Comparison of ENCODE assay signal across 8 cellular contexts in genomic region chr4:121370729-121371325, GRCh38. TPM values are rescaled to one million over a fixed set of nuclear protein-coding genes. Genes with fewer than 3 reads are reported as not detected.
DNase-seq lines count a peak whose midpoint lies in the region; ATAC-seq lines count a peak whose summit lies in the region.

No MANE protein-coding gene starts in this region.

- H3K9me3 ChIP-seq in CD4-positive, CD25-positive, alpha-beta regulatory T cell (ENCODE audit: control insufficient read depth in 2 of 2, low read length in 2 of 2), result no peaks in the 10 kb centered on the region
- no peaks in the 10 kb centered on the region for H3K9me3 ChIP-seq in T-helper 17 cell (ENCODE audit: control insufficient read depth, low read length, poor library complexity, severe bottlenecking)

- no peak overlapping the region for H3K4me3 ChIP-seq in CD4-positive, CD25-positive, alpha-beta regulatory T cell (ENCODE audit: low read depth, low read length)

- no peak for ATAC-seq in CD4-positive, CD25-positive, alpha-beta regulatory T cell (ENCODE audit: low read depth in 2 of 2)
- peak; percentile 64 for ATAC-seq in GM18909 (IDR thresholded peaks at IDR 0.05; ENCODE audit: poor library complexity, unreplicated experiment)
- no peak for ATAC-seq in T-helper 17 cell

- H3K4me3 Mint-ChIP-seq in CD4-positive, CD25-positive, alpha-beta regulatory T cell, result no peak overlapping the region
- H3K4me3 Mint-ChIP-seq in T-helper 17 cell, result no peak overlapping the region

- no peak overlapping the region for H3K27ac Mint-ChIP-seq in CD4-positive, CD25-positive, alpha-beta regulatory T cell
- no peak overlapping the region for H3K27ac Mint-ChIP-seq in T-helper 17 cell

- peaks cover 14% of the 10 kb centered on the region for H3K27me3 Mint-ChIP-seq in CD4-positive, CD25-positive, alpha-beta regulatory T cell
- peaks cover 42% of the 10 kb centered on the region for H3K27me3 Mint-ChIP-seq in T-helper 17 cell

- no peaks in the 10 kb centered on the region for H3K4me1 ChIP-seq in CD4-positive, CD25-positive, alpha-beta regulatory T cell (ENCODE audit: control insufficient read depth, insufficient read depth, low read length, poor library complexity, severe bottlenecking)

- peak in 2 of 3 donors; percentile 26 to 37 for DNase-seq in CD4-positive, CD25-positive, alpha-beta regulatory T cell
- DNase-seq in NCI-H1048 (lab: John Stamatoyannopoulos, UW) (peak; percentile 1), activated T-cell treated with anti-CD3 and anti-CD28 coated beads for 4 hours (peak; percentile 19), glomerular visceral epithelial cell (ENCODE audit: extremely low spot score) (peak; percentile 60), smooth muscle cell of the brain vasculature (ENCODE audit: low read depth, low spot score) (peak; percentile 37), H4 (ENCODE audit: low spot score) (no peak), T-helper 17 cell (no peak)

- H3K9me3 Mint-ChIP-seq in CD4-positive, CD25-positive, alpha-beta regulatory T cell, result no peaks in the 10 kb centered on the region

- H3K36me3 ChIP-seq in CD4-positive, CD25-positive, alpha-beta regulatory T cell (ENCODE audit: control insufficient read depth, insufficient read depth, low read length), result no peaks in the 10 kb centered on the region

- H3K4me1 Mint-ChIP-seq in CD4-positive, CD25-positive, alpha-beta regulatory T cell, result no peaks in the 10 kb centered on the region
- H3K4me1 Mint-ChIP-seq in T-helper 17 cell, result no peaks in the 10 kb centered on the region

- no peak overlapping the region for H3K27ac ChIP-seq in CD4-positive, CD25-positive, alpha-beta regulatory T cell (ENCODE audit: insufficient read depth, low read length, poor library complexity, severe bottlenecking)

- H3K36me3 Mint-ChIP-seq in CD4-positive, CD25-positive, alpha-beta regulatory T cell, result no peaks in the 10 kb centered on the region
- peaks cover 5% of the 10 kb centered on the region for H3K36me3 Mint-ChIP-seq in T-helper 17 cell (ENCODE audit: low read depth)

- H3K27me3 ChIP-seq in CD4-positive, CD25-positive, alpha-beta regulatory T cell (ENCODE audit: control insufficient read depth, insufficient read depth, low read length), result peaks cover 7% of the 10 kb centered on the region

RNA-seq across cellular contexts. Expression of gene QRFPR, which starts 10.0 kb away (rescaled TPM):
- not detected for total RNA-seq in CD4-positive, CD25-positive, alpha-beta regulatory T cell
- polyA plus RNA-seq in CD4-positive, CD25-positive, alpha-beta regulatory T cell, result not detected
- 0.78 and 0.91 TPM in 2 replicates for total RNA-seq in H4 (2014; rRNA removed; shearing (Covaris generic))
- not detected for total RNA-seq in T-helper 17 cell

Comparison
In these comparisons a context has a peak if more than half of its experiments do, and no peak if none do; other contexts are left out.
1. DNase-seq: peak in CD4-positive, CD25-positive, alpha-beta regulatory T cell (2 of 3), NCI-H1048 (single experiment), activated T-cell treated with anti-CD3 and anti-CD28 coated beads for 4 hours (single experiment), glomerular visceral epithelial cell (single experiment) and smooth muscle cell of the brain vasculature (single experiment); none in H4 (single experiment) and T-helper 17 cell (0 of 3).